Comparison of ENCODE assay signal across 1 cellular context in genomic region chr2:129144082-129144791, GRCh38.
A peak's percentile ranks its signal among the peaks of the same experiment; 100 is the strongest.
TF ChIP-seq lines count a peak whose summit lies in the region.

No MANE protein-coding gene starts in this region.

TF ChIP-seq in K562, 482 proteins besides CTCF, POLR2A, EP300 and RAD21 (continued from another document):
- TF ChIP-seq PKNOX1 (IDR thresholded peaks at IDR 0.05) (peak; percentile 15; the same call in 1 of the 2 replicates), MAX (CRISPR knock-in tag; IDR thresholded peaks at IDR 0.05) (no peak), XRCC4 (IDR thresholded peaks at IDR 0.05; ENCODE audit: extremely low read depth, insufficient read depth, insufficient read length) (no peak), ZFP91 (CRISPR knock-in tag; IDR thresholded peaks at IDR 0.05) (no peak), POLR2G (IDR thresholded peaks at IDR 0.05; ENCODE audit: low read depth, low read length) (peak; percentile 41; the same call in 1 of the 2 replicates), RBM25 (IDR thresholded peaks at IDR 0.05; ENCODE audit: low read depth, low read length, severe bottlenecking) (peak; percentile 8), BACH1 (tag; IDR thresholded peaks at IDR 0.05) (no peak), DIDO1 (tag; IDR thresholded peaks at IDR 0.05; ENCODE audit: low read depth) (no peak), THRAP3 (IDR thresholded peaks at IDR 0.05; ENCODE audit: borderline replicate concordance) (no peak), ZC3H8 (IDR thresholded peaks at IDR 0.05) (no peak), ZBTB2 (IDR thresholded peaks at IDR 0.05) (no peak), ARID1B (IDR thresholded peaks at IDR 0.05) (no peak), ZNF512 (tag; IDR thresholded peaks at IDR 0.05) (no peak), SRSF7 (optimal IDR thresholded peaks at IDR 0.05; ENCODE audit: low read depth, low read length) (no peak), NRF1 (conservative IDR thresholded peaks at IDR 0.05 in 1 of 2, IDR thresholded peaks at IDR 0.05 in 1 of 2) (peak; percentile 79 to 81), TRIM25 (IDR thresholded peaks at IDR 0.05; ENCODE audit: borderline replicate concordance) (no peak), SOX6 (IDR thresholded peaks at IDR 0.05) (no peak), CBFB (CRISPR knock-in tag; IDR thresholded peaks at IDR 0.05) (no peak), AFF1 (IDR thresholded peaks at IDR 0.05; ENCODE audit: low read depth in 1 of 2, partially characterized antibody in 2 of 2) (no peak), ZNF740 (CRISPR knock-in tag; IDR thresholded peaks at IDR 0.05) (no peak), ZNF740 (tag; IDR thresholded peaks at IDR 0.05) (no peak), ZNF398 (CRISPR knock-in tag; IDR thresholded peaks at IDR 0.05) (no peak), L3MBTL2 (IDR thresholded peaks at IDR 0.05) (0 out of 2 replicates have a peak, but pooled peaks have one; percentile 26), NCOA4 (IDR thresholded peaks at IDR 0.05; ENCODE audit: partially characterized antibody) (no peak), MIER1 (IDR thresholded peaks at IDR 0.05; ENCODE audit: low read depth) (no peak), TAF7 (tag; IDR thresholded peaks at IDR 0.05) (no peak), TBP (optimal IDR thresholded peaks at IDR 0.05; ENCODE audit: low read depth, low read length) (no peak), TRIM28 (IDR thresholded peaks at IDR 0.05) (no peak), ZNF780A (CRISPR knock-in tag; IDR thresholded peaks at IDR 0.05) (no peak), HBP1 (CRISPR knock-in tag; IDR thresholded peaks at IDR 0.05) (no peak), NR0B1 (IDR thresholded peaks at IDR 0.05; ENCODE audit: partially characterized antibody) (no peak), RUNX1 (IDR thresholded peaks at IDR 0.05; ENCODE audit: low read depth) (no peak), IFI16 (CRISPR knock-in tag; IDR thresholded peaks at IDR 0.05) (no peak), ZNF79 (CRISPR knock-in tag; IDR thresholded peaks at IDR 0.05; ENCODE audit: low read depth) (no peak), JUND (IDR thresholded peaks at IDR 0.05; ENCODE audit: borderline replicate concordance, low read depth, low read length) (no peak), JUND (tag; IDR thresholded peaks at IDR 0.05; ENCODE audit: borderline replicate concordance, low read depth, low read length) (no peak)
